31 cellular contexts compared by ENCODE assay signal in genomic region chr11:44085330-44085729, GRCh38. TPM values are rescaled to one million over a fixed set of nuclear protein-coding genes. Genes with fewer than 3 reads are reported as not detected.
DNase-seq lines count a peak whose midpoint lies in the region; ATAC-seq, FAIRE-seq and TF ChIP-seq lines count a peak whose summit lies in the region.
"Had no signal": no experiment of that assay in that cellular context is flagged by ENCODE, and none has a peak within 500 bp of the region (broad histone marks: within the 10 kb centered on the region; RNA-seq: fewer than 3 reads in every experiment).

No MANE protein-coding gene starts in this region.

- H3K4me3 ChIP-seq in astrocyte (ENCODE audit: insufficient read depth, low read depth, low read length): no peak overlapping the region
- H3K4me3 ChIP-seq: BLaER1, GM12878 had no signal

- H3K27ac Mint-ChIP-seq in WTC11 (no peak overlapping the region), astrocyte (ENCODE audit: unreplicated experiment) (no peak overlapping the region), endothelial cell (ENCODE audit: unreplicated experiment) (no peak overlapping the region), type B pancreatic cell (no peak overlapping the region)
- H3K27ac Mint-ChIP-seq: CD4-positive, CD25-positive, alpha-beta regulatory T cell; CD8-positive, alpha-beta memory T cell had no signal

- H3K9me3 Mint-ChIP-seq in WTC11 (peaks cover 40% of the 10 kb centered on the region), astrocyte (ENCODE audit: unreplicated experiment) (peaks cover 7% of the 10 kb centered on the region), endothelial cell (ENCODE audit: unreplicated experiment) (peaks cover 10% of the 10 kb centered on the region), type B pancreatic cell (peaks cover 7% of the 10 kb centered on the region)

- no peaks in the 10 kb centered on the region for H3K4me1 ChIP-seq in astrocyte (ENCODE audit: insufficient read depth, low read length)
- H3K4me1 ChIP-seq: BE2C, BLaER1 had no signal

- no peak overlapping the region for H3K9ac ChIP-seq in astrocyte (ENCODE audit: low read length)
- H3K9ac ChIP-seq: BLaER1 had no signal

- TF ChIP-seq CTCF in WTC11 (IDR thresholded peaks at IDR 0.05): no peak
- TF ChIP-seq CTCF in astrocyte (IDR thresholded peaks at IDR 0.05; ENCODE audit: insufficient read depth, low read depth, low read length): no peak
- TF ChIP-seq CTCF in endothelial cell (IDR thresholded peaks at IDR 0.05; ENCODE audit: unreplicated experiment): no peak
- no peak for TF ChIP-seq CTCF in type B pancreatic cell (conservative IDR thresholded peaks at IDR 0.05)

- H3K36me3 Mint-ChIP-seq in WTC11: peaks cover 21% of the 10 kb centered on the region
- H3K36me3 Mint-ChIP-seq in astrocyte (ENCODE audit: low read depth, unreplicated experiment): peaks cover 13% of the 10 kb centered on the region
- peaks cover 65% of the 10 kb centered on the region for H3K36me3 Mint-ChIP-seq in endothelial cell (ENCODE audit: low read depth, unreplicated experiment)
- peaks cover 23% of the 10 kb centered on the region for H3K36me3 Mint-ChIP-seq in type B pancreatic cell

- no peak overlapping the region for H3K27ac ChIP-seq in astrocyte (ENCODE audit: low read depth, low read length)
- H3K27ac ChIP-seq: BLaER1 had no signal

- DNase-seq in WTC11 (ENCODE audit: low spot score) (no peak), astrocyte (ENCODE audit: low read depth) (no peak), endothelial cell (ENCODE audit: low spot score) (no peak), type B pancreatic cell (ENCODE audit: extremely low spot score, unreplicated experiment) (peak; percentile 16), NCI-H2081 treated with DMSO at 0.1 percent for 48 hours (lab: John Stamatoyannopoulos, UW) (no peak)
- no peak for DNase-seq in stimulated activated CD4-positive, alpha-beta T cell treated with anti-CD3 and anti-CD28 coated beads, Interleukin-12 subunit alpha, Interleukin-12 subunit beta, amount 100 ng/mL, for 4 hours
- DNase-seq: 8988T; ACHN; BE2C; C1 segment of cervical spinal cord; CD4-positive, alpha-beta memory T cell; CD4-positive, CD25-positive, alpha-beta regulatory T cell; CD8-positive, alpha-beta memory T cell; COR-L47; DMS 273 treated with DMSO at 0.1 percent for 48 hours; DMS153; DMS53; DMS79; DND-41; EL; GDM1 had no signal

- H3K36me3 ChIP-seq in astrocyte (ENCODE audit: insufficient read depth, low read length): no peaks in the 10 kb centered on the region
- H3K36me3 ChIP-seq: BE2C, BLaER1 had no signal

- no peak overlapping the region for H2AFZ ChIP-seq in astrocyte (ENCODE audit: low read depth, low read length)

- FAIRE-seq in astrocyte (lab: Jason Lieb, UNC): peak; percentile 20
- FAIRE-seq: GM12878, GM12892, GM18507 had no signal

- H3K79me2 ChIP-seq in astrocyte (ENCODE audit: insufficient read depth, low read length): no peaks in the 10 kb centered on the region

- no peaks in the 10 kb centered on the region for H3K9me3 ChIP-seq in astrocyte (ENCODE audit: insufficient read depth, low read depth, low read length)
- H3K9me3 ChIP-seq: BE2C, BLaER1 had no signal

- peaks cover 2% of the 10 kb centered on the region for H3K27me3 ChIP-seq in astrocyte (ENCODE audit: insufficient read depth, low read length)
- H3K27me3 ChIP-seq: BE2C, BLaER1 had no signal

- H3K4me2 ChIP-seq in astrocyte (ENCODE audit: low read length): no peak overlapping the region
- H3K4me2 ChIP-seq: BLaER1 had no signal

- CTCF ChIA-PET in WTC11 (lab: Charles Lee): interaction anchor here (1.5 to 1.9 kb wide), 2 partner anchors 9 to 19 kb away, joined by 4 to 14 read pairs; partner anchors contain the start of genes ACCS and EXT2

- POLR2A ChIA-PET in WTC11 (lab: Charles Lee): no interaction called here

- no peaks in the 10 kb centered on the region for H4K20me1 ChIP-seq in astrocyte (ENCODE audit: insufficient read depth, low read length)
- H4K20me1 ChIP-seq: BLaER1 had no signal

- no peak overlapping the region for H3K4me3 Mint-ChIP-seq in WTC11
- no peak overlapping the region for H3K4me3 Mint-ChIP-seq in astrocyte (ENCODE audit: unreplicated experiment)
- peak overlapping the region; percentile 2 for H3K4me3 Mint-ChIP-seq in endothelial cell (ENCODE audit: unreplicated experiment)
- no peak overlapping the region for H3K4me3 Mint-ChIP-seq in type B pancreatic cell
- H3K4me3 Mint-ChIP-seq: CD14-positive monocyte; CD4-positive, alpha-beta memory T cell; CD4-positive, CD25-positive, alpha-beta regulatory T cell; CD8-positive, alpha-beta memory T cell had no signal

- H3K4me1 Mint-ChIP-seq in WTC11 (no peaks in the 10 kb centered on the region), astrocyte (ENCODE audit: low read depth, unreplicated experiment) (peaks cover 4% of the 10 kb centered on the region), endothelial cell (ENCODE audit: unreplicated experiment) (no peaks in the 10 kb centered on the region), type B pancreatic cell (ENCODE audit: unreplicated experiment) (no peaks in the 10 kb centered on the region)
- H3K4me1 Mint-ChIP-seq: CD14-positive monocyte; CD4-positive, alpha-beta memory T cell; CD8-positive, alpha-beta memory T cell had no signal

- ATAC-seq in WTC11 (no peak), HG03439 (IDR thresholded peaks at IDR 0.05; ENCODE audit: unreplicated experiment) (no peak), HG03039 (IDR thresholded peaks at IDR 0.05; ENCODE audit: unreplicated experiment) (no peak)
- ATAC-seq: GM12878 had no signal

- H3K27me3 Mint-ChIP-seq in WTC11 (ENCODE audit: low read depth) (peaks cover 15% of the 10 kb centered on the region), astrocyte (ENCODE audit: low read depth, unreplicated experiment) (peaks cover 2% of the 10 kb centered on the region), endothelial cell (ENCODE audit: unreplicated experiment) (peaks cover 4% of the 10 kb centered on the region), type B pancreatic cell (no peaks in the 10 kb centered on the region)
- H3K27me3 Mint-ChIP-seq: CD4-positive, alpha-beta memory T cell; CD4-positive, CD25-positive, alpha-beta regulatory T cell had no signal

TF ChIP-seq in WTC11, 78 proteins besides CTCF, POLR2A, EP300 and RAD21:
- peak; percentile 85 for TF ChIP-seq ZNF317 (CRISPR knock-in tag; IDR thresholded peaks at IDR 0.05; ENCODE audit: borderline replicate concordance, low read depth)
- no peak for TF ChIP-seq ZNF138 (CRISPR knock-in tag; conservative IDR thresholded peaks at IDR 0.05)

RNA-seq across cellular contexts. Expression of gene EXT2, which starts 10.1 kb away (rescaled TPM):
- total RNA-seq in WTC11 (2021) (36.4 to 39.1 TPM (median 38.6 TPM) in 3 replicates), astrocyte (67.4 and 67.7 TPM in 2 replicates), endothelial cell (ENCODE audit: unreplicated experiment) (96.8 TPM), type B pancreatic cell (ENCODE audit: low replicate concordance) (45.8 and 62.7 TPM in 2 replicates)

RNA-seq across cellular contexts. Expression of gene ACCS, which starts 19.3 kb away (rescaled TPM):
- total RNA-seq in WTC11 (2021) (10.5 to 14.5 TPM (median 13.9 TPM) in 3 replicates), astrocyte (20.4 and 21.3 TPM in 2 replicates), endothelial cell (ENCODE audit: unreplicated experiment) (38.8 TPM), type B pancreatic cell (ENCODE audit: low replicate concordance) (14.2 and 17.9 TPM in 2 replicates)
- total RNA-seq: G401 had no signal

RNA-seq across cellular contexts. Expression of gene ACCSL, which starts 37.5 kb away (rescaled TPM):
- total RNA-seq in WTC11 (2021): not detected in 3 replicates
- total RNA-seq in astrocyte: not detected in 2 replicates
- not detected for total RNA-seq in endothelial cell (ENCODE audit: unreplicated experiment)
- total RNA-seq in type B pancreatic cell (ENCODE audit: low replicate concordance): not detected in 2 replicates
- total RNA-seq: A673; CD4-positive, alpha-beta memory T cell; CD4-positive, CD25-positive, alpha-beta regulatory T cell; CD8-positive, alpha-beta memory T cell; Daoy; G401; GM12878 had no signal
